ENCODE assay signal across 26 cellular contexts in the genomic region with DNA sequence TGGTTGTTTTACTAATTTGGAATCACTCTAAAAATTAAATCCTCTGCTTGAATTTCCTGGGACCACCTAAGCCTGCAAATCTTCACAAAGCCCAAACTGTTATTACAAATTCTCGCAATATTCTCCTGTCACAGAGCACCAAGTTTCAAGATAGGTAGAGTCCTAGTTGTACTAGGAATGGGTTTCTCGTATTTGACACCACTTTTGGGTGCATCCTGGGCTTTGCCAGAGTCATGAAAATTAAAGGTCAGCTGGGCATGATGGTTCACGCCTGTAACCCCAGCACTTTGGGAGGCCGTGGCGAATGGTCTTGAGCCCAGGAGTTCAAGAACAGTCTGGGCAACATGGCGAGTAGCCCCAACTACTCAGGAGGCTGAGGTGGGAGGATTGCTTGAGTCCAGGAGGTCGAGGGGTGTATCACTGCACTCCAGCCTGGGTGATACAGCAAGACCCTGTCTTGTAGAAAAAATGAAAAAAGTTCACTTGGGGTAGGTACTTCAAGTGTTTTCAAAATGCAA. TPM values are rescaled to one million over a fixed set of nuclear protein-coding genes. Genes with fewer than 3 reads are reported as not detected.
A peak's percentile ranks its signal among the peaks of the same experiment; 100 is the strongest.
DNase-seq lines count a peak whose midpoint lies in the region; ATAC-seq, FAIRE-seq and TF ChIP-seq lines count a peak whose summit lies in the region.
"Had no signal": no experiment of that assay in that cellular context is flagged by ENCODE, and none has a peak within 500 bp of the region (broad histone marks: within the 10 kb centered on the region; RNA-seq: fewer than 3 reads in every experiment).

No MANE protein-coding gene starts in this region.

- peaks cover 31% of the 10 kb centered on the region for H3K9me3 Mint-ChIP-seq in activated naive CD8-positive, alpha-beta T cell (ENCODE audit: low read depth)
- peaks cover 27% of the 10 kb centered on the region for H3K9me3 Mint-ChIP-seq in activated naive CD8-positive, alpha-beta T cell treated with anti-CD3 and anti-CD28 coated beads, Interleukin-2, amount 50 U/mL, for 24 hours
- no peaks in the 10 kb centered on the region for H3K9me3 Mint-ChIP-seq in endodermal cell
- peaks cover 7% of the 10 kb centered on the region for H3K9me3 Mint-ChIP-seq in stimulated activated effector memory CD8-positive, alpha-beta T cell treated with anti-CD3 and anti-CD28 coated beads, Interleukin-12 subunit alpha, Interleukin-12 subunit beta, amount 100 ng/mL, for 72 hours
- H3K9me3 Mint-ChIP-seq: activated B cell treated with CpG ODN at 0.5 μM for 24 hours had no signal

- H4K20me1 ChIP-seq in KMS-11 (ENCODE audit: insufficient read depth), result no peaks in the 10 kb centered on the region

- H3K27me3 ChIP-seq in KMS-11 (ENCODE audit: insufficient read depth, low read depth), result no peaks in the 10 kb centered on the region
- no peaks in the 10 kb centered on the region for H3K27me3 ChIP-seq in endodermal cell (ENCODE audit: control insufficient read depth, insufficient read depth, low read length, poor library complexity, severe bottlenecking)
- H3K27me3 ChIP-seq: pancreas, sigmoid colon, testis had no signal

- H3K4me1 Mint-ChIP-seq in activated naive CD8-positive, alpha-beta T cell (ENCODE audit: low read depth), result peaks cover 33% of the 10 kb centered on the region
- H3K4me1 Mint-ChIP-seq in activated naive CD8-positive, alpha-beta T cell treated with anti-CD3 and anti-CD28 coated beads, Interleukin-2, amount 50 U/mL, for 24 hours, result peaks cover 47% of the 10 kb centered on the region
- H3K4me1 Mint-ChIP-seq in endodermal cell, result peaks cover 38% of the 10 kb centered on the region
- H3K4me1 Mint-ChIP-seq in stimulated activated effector memory CD8-positive, alpha-beta T cell treated with anti-CD3 and anti-CD28 coated beads, Interleukin-12 subunit alpha, Interleukin-12 subunit beta, amount 100 ng/mL, for 72 hours, result peaks cover 41% of the 10 kb centered on the region

- peak overlapping the region; percentile 50 for H3K27ac Mint-ChIP-seq in activated naive CD8-positive, alpha-beta T cell
- H3K27ac Mint-ChIP-seq in activated naive CD8-positive, alpha-beta T cell treated with anti-CD3 and anti-CD28 coated beads, Interleukin-2, amount 50 U/mL, for 24 hours, result no peak overlapping the region
- no peak overlapping the region for H3K27ac Mint-ChIP-seq in endodermal cell
- peak overlapping the region; percentile 3 for H3K27ac Mint-ChIP-seq in stimulated activated effector memory CD8-positive, alpha-beta T cell treated with anti-CD3 and anti-CD28 coated beads, Interleukin-12 subunit alpha, Interleukin-12 subunit beta, amount 100 ng/mL, for 72 hours
- H3K27ac Mint-ChIP-seq: activated B cell treated with CpG ODN at 0.5 μM for 24 hours; activated CD8-positive, alpha-beta memory T cell treated with anti-CD3 and anti-CD28 coated beads, Interleukin-2, amount 10 ng/mL, durations not matched to agents 7 days and 5 days; T-helper 2 cell treated with Interferon-gamma antibody and Interleukin-4, amounts not matched to agents 5 μg/mL and 100 μg/mL, for 36 hours had no signal

- H3K4me3 ChIP-seq in KMS-11 (IDR thresholded peaks at IDR 0.05; ENCODE audit: insufficient read depth, low read depth, low read length), result no peak overlapping the region
- H3K4me3 ChIP-seq in endodermal cell (ENCODE audit: low read length), result no peak overlapping the region
- H3K4me3 ChIP-seq: pancreas, sigmoid colon, SK-N-MC, testis had no signal

- 0 out of 2 replicates have a peak overlapping the region, but pooled peaks have one; percentile 1 for H3K27ac ChIP-seq in KMS-11
- H3K27ac ChIP-seq in endodermal cell (ENCODE audit: low read depth, low read length), result no peak overlapping the region
- H3K27ac ChIP-seq: pancreas, sigmoid colon, SK-N-MC, testis had no signal

- no peaks in the 10 kb centered on the region for H3K79me2 ChIP-seq in KMS-11 (ENCODE audit: insufficient read depth, low read depth)

- 80 to 93% methylated on average over 5 to 7 of the region's 7 CpGs for WGBS in endodermal cell (ENCODE audit: insufficient coverage in 1 of 2, insufficient read length in 1 of 2), 2 experiments

- H3K36me3 Mint-ChIP-seq in activated naive CD8-positive, alpha-beta T cell, result peaks cover 37% of the 10 kb centered on the region
- H3K36me3 Mint-ChIP-seq in activated naive CD8-positive, alpha-beta T cell treated with anti-CD3 and anti-CD28 coated beads, Interleukin-2, amount 50 U/mL, for 24 hours (ENCODE audit: low read depth), result peaks cover 43% of the 10 kb centered on the region
- H3K36me3 Mint-ChIP-seq in endodermal cell (ENCODE audit: low read depth), result peaks cover 30% of the 10 kb centered on the region
- H3K36me3 Mint-ChIP-seq in stimulated activated effector memory CD8-positive, alpha-beta T cell treated with anti-CD3 and anti-CD28 coated beads, Interleukin-12 subunit alpha, Interleukin-12 subunit beta, amount 100 ng/mL, for 72 hours, result peaks cover 29% of the 10 kb centered on the region

- H3K9me3 ChIP-seq in endodermal cell (ENCODE audit: control insufficient read depth, low read length), result no peaks in the 10 kb centered on the region
- H3K9me3 ChIP-seq: pancreas, sigmoid colon, testis had no signal

- peaks cover 81% of the 10 kb centered on the region for H3K4me1 ChIP-seq in KMS-11 (ENCODE audit: low read depth, poor library complexity, severe bottlenecking)
- no peaks in the 10 kb centered on the region for H3K4me1 ChIP-seq in endodermal cell (ENCODE audit: control insufficient read depth, insufficient read depth, low read length)
- H3K4me1 ChIP-seq: pancreas, testis had no signal

- no peak for ATAC-seq in activated naive CD8-positive, alpha-beta T cell treated with anti-CD3 and anti-CD28 coated beads, Interleukin-2, amount 50 U/mL, for 24 hours
- ATAC-seq in stimulated activated effector memory CD8-positive, alpha-beta T cell treated with anti-CD3 and anti-CD28 coated beads, Interleukin-12 subunit alpha, Interleukin-12 subunit beta, amount 100 ng/mL, for 72 hours, result no peak
- ATAC-seq in HG02981 (IDR thresholded peaks at IDR 0.05; ENCODE audit: unreplicated experiment) (no peak), GM18868 (IDR thresholded peaks at IDR 0.05; ENCODE audit: unreplicated experiment) (no peak)
- ATAC-seq: esophagus mucosa had no signal

- 0 out of 2 replicates have a peak overlapping the region, but pooled peaks have one; percentile 7 for H3K4me2 ChIP-seq in KMS-11

- no peak for DNase-seq in activated naive CD8-positive, alpha-beta T cell treated with anti-CD3 and anti-CD28 coated beads, Interleukin-2, amount 50 U/mL, for 24 hours
- DNase-seq in endodermal cell (peak; percentile 42), urothelium cell line (ENCODE audit: low spot score) (no peak)
- DNase-seq in stimulated activated effector memory CD8-positive, alpha-beta T cell treated with anti-CD3 and anti-CD28 coated beads, Interleukin-12 subunit alpha, Interleukin-12 subunit beta, amount 100 ng/mL, for 72 hours (ENCODE audit: low spot score in 2 of 2), result no peak
- DNase-seq: activated B cell treated with CpG ODN at 0.5 μM for 24 hours; activated CD8-positive, alpha-beta memory T cell treated with anti-CD3 and anti-CD28 coated beads, Interleukin-2, amount 10 ng/mL, durations not matched to agents 7 days and 5 days; activated effector memory CD4-positive, alpha-beta T cell treated with Interleukin-2 at 50 U/mL for 16 hours; cerebellar nuclear complex; effector CD8-positive, alpha-beta T cell; hypothalamus; NCI-H1092; NCI-H2029; NCI-H446; sigmoid colon; testis had no signal

- no peak for TF ChIP-seq CTCF in KMS-11 (conservative IDR thresholded peaks at IDR 0.05; ENCODE audit: low read depth, low read length)
- no peak for TF ChIP-seq CTCF in endodermal cell (conservative IDR thresholded peaks at IDR 0.05)

- H3K36me3 ChIP-seq in KMS-11 (ENCODE audit: insufficient read depth), result no peaks in the 10 kb centered on the region
- H3K36me3 ChIP-seq in endodermal cell (ENCODE audit: control insufficient read depth, insufficient read depth, low read length), result peaks cover 39% of the 10 kb centered on the region

- FAIRE-seq in urothelium cell line (lab: Jason Lieb, UNC), result no peak
- FAIRE-seq: frontal cortex, HTR-8/SVneo, keratinocyte, pancreas had no signal

- no peak overlapping the region for H3K4me3 Mint-ChIP-seq in activated naive CD8-positive, alpha-beta T cell
- H3K4me3 Mint-ChIP-seq in activated naive CD8-positive, alpha-beta T cell treated with anti-CD3 and anti-CD28 coated beads, Interleukin-2, amount 50 U/mL, for 24 hours, result no peak overlapping the region
- no peak overlapping the region for H3K4me3 Mint-ChIP-seq in endodermal cell
- H3K4me3 Mint-ChIP-seq in stimulated activated effector memory CD8-positive, alpha-beta T cell treated with anti-CD3 and anti-CD28 coated beads, Interleukin-12 subunit alpha, Interleukin-12 subunit beta, amount 100 ng/mL, for 72 hours, result no peak overlapping the region
- H3K4me3 Mint-ChIP-seq: activated B cell treated with CpG ODN at 0.5 μM for 24 hours; activated CD8-positive, alpha-beta memory T cell treated with anti-CD3 and anti-CD28 coated beads, Interleukin-2, amount 10 ng/mL, durations not matched to agents 7 days and 5 days; T-helper 2 cell treated with Interferon-gamma antibody and Interleukin-4, amounts not matched to agents 5 μg/mL and 100 μg/mL, for 36 hours had no signal

- H2AFZ ChIP-seq in KMS-11 (ENCODE audit: low read depth), result no peak overlapping the region

- no peaks in the 10 kb centered on the region for H3K27me3 Mint-ChIP-seq in activated naive CD8-positive, alpha-beta T cell
- H3K27me3 Mint-ChIP-seq in activated naive CD8-positive, alpha-beta T cell treated with anti-CD3 and anti-CD28 coated beads, Interleukin-2, amount 50 U/mL, for 24 hours, result no peaks in the 10 kb centered on the region
- H3K27me3 Mint-ChIP-seq in endodermal cell (ENCODE audit: insufficient read depth), result no peaks in the 10 kb centered on the region
- H3K27me3 Mint-ChIP-seq: activated B cell treated with CpG ODN at 0.5 μM for 24 hours; activated CD8-positive, alpha-beta memory T cell treated with anti-CD3 and anti-CD28 coated beads, Interleukin-2, amount 10 ng/mL, durations not matched to agents 7 days and 5 days had no signal

- no peak overlapping the region for H3K9ac ChIP-seq in KMS-11
- H3K9ac ChIP-seq in endodermal cell (ENCODE audit: extremely low read depth, low read length, poor library complexity, severe bottlenecking), result no peak overlapping the region

RNA-seq across cellular contexts. Expression of a gene that starts 30.6 kb away (rescaled TPM):
- 10 to 100 TPM; 30.4 to 32.0 TPM for total RNA-seq in endodermal cell
- 17.3 TPM for polyA plus RNA-seq in endodermal cell (2013, experiment 1 of 2)
- 14.6 TPM for polyA plus RNA-seq in endodermal cell (2013, experiment 2 of 2)

RNA-seq across cellular contexts. Expression of a gene that starts 36.0 kb away (rescaled TPM):
- 100 to 1,000 TPM; 283 to 310 TPM for total RNA-seq in endodermal cell
- 349 TPM for polyA plus RNA-seq in endodermal cell (2013, experiment 1 of 2)
- 290 TPM for polyA plus RNA-seq in endodermal cell (2013, experiment 2 of 2)

Comparison
In these comparisons a context has a peak if more than half of its experiments do, and no peak if none do; other contexts are left out.
1. H3K27ac Mint-ChIP-seq: peak in activated naive CD8-positive, alpha-beta T cell (single experiment) and stimulated activated effector memory CD8-positive, alpha-beta T cell treated with anti-CD3 and anti-CD28 coated beads, Interleukin-12 subunit alpha, Interleukin-12 subunit beta, amount 100 ng/mL, for 72 hours (single experiment); none in activated naive CD8-positive, alpha-beta T cell treated with anti-CD3 and anti-CD28 coated beads, Interleukin-2, amount 50 U/mL, for 24 hours (single experiment) and endodermal cell (single experiment).